7 cellular contexts compared by ENCODE assay signal in the genomic region with DNA sequence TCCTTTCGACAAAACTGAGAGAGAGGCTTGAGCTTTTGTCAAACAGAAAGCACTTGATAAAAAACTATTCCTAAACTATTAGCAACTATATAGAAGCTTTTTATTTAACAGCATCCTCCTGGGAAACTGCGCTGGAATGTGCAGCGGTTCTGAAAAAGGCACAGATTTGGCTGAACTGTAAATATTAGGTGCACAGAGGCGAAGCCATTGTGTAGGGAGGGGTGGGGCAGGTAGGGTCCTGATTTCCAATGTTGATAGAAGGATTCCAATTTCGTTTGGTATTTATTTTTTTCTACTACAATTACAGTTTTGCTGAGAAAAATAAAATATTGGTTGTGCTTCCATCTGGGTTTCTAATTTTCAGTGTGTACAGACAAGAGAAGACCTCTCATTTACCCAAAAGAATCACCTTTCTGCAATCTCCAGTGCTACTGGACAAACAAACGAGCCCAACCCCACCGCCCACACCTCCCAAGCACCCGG. TPM values are rescaled to one million over a fixed set of nuclear protein-coding genes. Genes with fewer than 3 reads are reported as not detected.
A peak's percentile ranks its signal among the peaks of the same experiment; 100 is the strongest.
DNase-seq lines count a peak whose midpoint lies in the region; ATAC-seq and TF ChIP-seq lines count a peak whose summit lies in the region.

No MANE protein-coding gene starts in this region.

- H3K27me3 Mint-ChIP-seq in activated naive CD8-positive, alpha-beta T cell, result peaks cover 21% of the 10 kb centered on the region
- peaks cover 44% of the 10 kb centered on the region for H3K27me3 Mint-ChIP-seq in stimulated activated naive CD8-positive, alpha-beta T cell treated with anti-CD3 and anti-CD28 coated beads, Interleukin-15, amount 100 ng/mL, for 72 hours

- intact Hi-C loops in sciatic nerve (cut with DNase I), result no loop called here

- no peaks in the 10 kb centered on the region for H3K36me3 ChIP-seq in iPS-20b (ENCODE audit: insufficient read depth, low read depth, low read length)

- TF ChIP-seq CTCF in GM10248 (IDR thresholded peaks at IDR 0.05; ENCODE audit: control extremely low read depth, extremely low read depth, low read depth, missing control alignments), result no peak

- ATAC-seq in HG03571 (IDR thresholded peaks at IDR 0.05; ENCODE audit: unreplicated experiment) (peak; percentile 11), HG02870 (IDR thresholded peaks at IDR 0.05; ENCODE audit: unreplicated experiment) (no peak), sciatic nerve (no peak)
- no peak for ATAC-seq in stimulated activated naive CD8-positive, alpha-beta T cell treated with anti-CD3 and anti-CD28 coated beads, Interleukin-15, amount 100 ng/mL, for 72 hours

- CTCF ChIA-PET in GM10248 (lab: Yijun Ruan, JAX), result interaction anchor here (0.7 to 1.1 kb wide), 2 partner anchors 37 to 60 kb away, joined by 3 to 4 read pairs; no protein-coding TSS in a partner anchor

- H3K4me1 ChIP-seq in iPS-20b (ENCODE audit: insufficient read depth, low read length), result peaks cover 6% of the 10 kb centered on the region

- peak overlapping the region; percentile 95 for H3K4me3 ChIP-seq in iPS-20b (ENCODE audit: low read length)

- H3K4me3 Mint-ChIP-seq in activated naive CD8-positive, alpha-beta T cell, result peak overlapping the region; percentile 89
- peak overlapping the region; percentile 88 to 95 for H3K4me3 Mint-ChIP-seq in stimulated activated naive CD8-positive, alpha-beta T cell treated with anti-CD3 and anti-CD28 coated beads, Interleukin-15, amount 100 ng/mL, for 72 hours

- H3K9ac ChIP-seq in iPS-20b (ENCODE audit: low read depth, low read length), result peak overlapping the region; percentile 77; the same call in 1 of the 2 replicates

- H3K9me3 Mint-ChIP-seq in activated naive CD8-positive, alpha-beta T cell (ENCODE audit: low read depth), result no peaks in the 10 kb centered on the region
- no peaks in the 10 kb centered on the region for H3K9me3 Mint-ChIP-seq in stimulated activated naive CD8-positive, alpha-beta T cell treated with anti-CD3 and anti-CD28 coated beads, Interleukin-15, amount 100 ng/mL, for 72 hours

- POLR2A ChIA-PET in GM10248 (lab: Yijun Ruan, JAX), result no interaction called here

- no peaks in the 10 kb centered on the region for H3K36me3 Mint-ChIP-seq in activated naive CD8-positive, alpha-beta T cell

- DNase-seq in stimulated activated naive CD8-positive, alpha-beta T cell treated with anti-CD3 and anti-CD28 coated beads, Interleukin-15, amount 100 ng/mL, for 72 hours, result no peak
- DNase-seq in GM10248 (ENCODE audit: extremely low spot score) (no peak), sciatic nerve (ENCODE audit: low spot score) (no peak)

- H3K27me3 ChIP-seq in iPS-20b (ENCODE audit: insufficient read depth, low read length), result peaks cover 29% of the 10 kb centered on the region

- no peak overlapping the region for H3K27ac ChIP-seq in iPS-20b (ENCODE audit: low read length)

- H3K4me1 Mint-ChIP-seq in activated naive CD8-positive, alpha-beta T cell (ENCODE audit: low read depth), result peaks cover 9% of the 10 kb centered on the region
- peaks cover 13% of the 10 kb centered on the region for H3K4me1 Mint-ChIP-seq in stimulated activated naive CD8-positive, alpha-beta T cell treated with anti-CD3 and anti-CD28 coated beads, Interleukin-15, amount 100 ng/mL, for 72 hours

- no peaks in the 10 kb centered on the region for H3K9me3 ChIP-seq in iPS-20b (ENCODE audit: insufficient read depth, low read depth, low read length)

- H3K27ac Mint-ChIP-seq in activated naive CD8-positive, alpha-beta T cell, result no peak overlapping the region
- H3K27ac Mint-ChIP-seq in stimulated activated naive CD8-positive, alpha-beta T cell treated with anti-CD3 and anti-CD28 coated beads, Interleukin-15, amount 100 ng/mL, for 72 hours, result peak overlapping the region in 1 of 2 donors; percentile 44

RNA-seq across cellular contexts. Expression of gene SH3BGRL2, which starts 0.7 kb away (rescaled TPM):
- 35.9 TPM for total RNA-seq in sciatic nerve
